Comparison of ENCODE assay signal across 28 cellular contexts in genomic region chr13:35393886-35394285, GRCh38.
"Had no signal": no experiment of that assay in that cellular context is flagged by ENCODE, and none has a peak within 500 bp of the region (broad histone marks: within the 10 kb centered on the region; RNA-seq: fewer than 3 reads in every experiment).

No MANE protein-coding gene starts in this region.

- H3K4me2 ChIP-seq: KMS-11 had no signal

- H3K36me3 ChIP-seq: cardiac muscle cell, WERI-Rb-1 had no signal

- H3K27ac ChIP-seq: cardiac muscle cell, KMS-11, WERI-Rb-1 had no signal

- H3K9ac ChIP-seq: KMS-11 had no signal

- H3K27me3 ChIP-seq: cardiac muscle cell had no signal

- DNase-seq: activated CD4-positive, alpha-beta memory T cell treated with anti-CD3 and anti-CD28 coated beads, Interleukin-2, amount 10 ng/mL, durations not matched to agents 7 days and 5 days; activated CD4-positive, alpha-beta T cell treated with anti-CD3 and anti-CD28 coated beads for 1 hour; activated CD4-positive, alpha-beta T cell treated with anti-CD3 and anti-CD28 coated beads for 48 hours; activated CD4-positive, CD25-positive, alpha-beta regulatory T cell; activated CD8-positive, alpha-beta memory T cell treated with anti-CD3 and anti-CD28 coated beads for 24 hours; activated CD8-positive, alpha-beta memory T cell treated with anti-CD3 and anti-CD28 coated beads, Interleukin-2, amount 10 ng/mL, durations not matched to agents 7 days and 5 days; activated CD8-positive, alpha-beta memory T cell treated with anti-CD3 and anti-CD28 coated beads, Interleukin-2, amount 50 U/mL, for 48 hours; activated effector memory CD4-positive, alpha-beta T cell treated with Interleukin-2 at 50 U/mL for 16 hours; activated naive CD4-positive, alpha-beta T cell treated with anti-CD3 and anti-CD28 coated beads, Interleukin-2, amount 10 ng/mL, durations not matched to agents 7 days and 5 days; activated naive CD8-positive, alpha-beta T cell treated with anti-CD3 and anti-CD28 coated beads, Interleukin-2, amount 50 U/mL, for 24 hours; activated T-cell treated with anti-CD3 and anti-CD28 coated beads, Interleukin-2, amount 50 U/mL, for 48 hours; anterior cingulate cortex; MM.1S; MV-4-11; NCI-H1092; NCI-H1436 treated with DMSO at 0.1 percent for 48 hours; NCI-H1694 treated with DMSO at 0.1 percent for 48 hours; NCI-H2029; NCI-H2171; NCI-H510A treated with DMSO at 0.1 percent for 48 hours; NCI-H526 treated with DMSO at 0.1 percent for 48 hours; NK-92 treated with Interleukin-12 subunit alpha and Interleukin-12 subunit beta, amount 100 ng/mL, for 24 hours; SIG-M5; T1000; WERI-Rb-1 had no signal

- ATAC-seq: activated CD8-positive, alpha-beta memory T cell treated with anti-CD3 and anti-CD28 coated beads, Interleukin-2, amount 10 ng/mL, durations not matched to agents 7 days and 5 days; activated naive CD8-positive, alpha-beta T cell treated with anti-CD3 and anti-CD28 coated beads, Interleukin-2, amount 50 U/mL, for 24 hours; Panc1 had no signal

- H3K4me3 ChIP-seq: cardiac muscle cell had no signal
